ENCODE assay signal across 8 cellular contexts in the genomic region with DNA sequence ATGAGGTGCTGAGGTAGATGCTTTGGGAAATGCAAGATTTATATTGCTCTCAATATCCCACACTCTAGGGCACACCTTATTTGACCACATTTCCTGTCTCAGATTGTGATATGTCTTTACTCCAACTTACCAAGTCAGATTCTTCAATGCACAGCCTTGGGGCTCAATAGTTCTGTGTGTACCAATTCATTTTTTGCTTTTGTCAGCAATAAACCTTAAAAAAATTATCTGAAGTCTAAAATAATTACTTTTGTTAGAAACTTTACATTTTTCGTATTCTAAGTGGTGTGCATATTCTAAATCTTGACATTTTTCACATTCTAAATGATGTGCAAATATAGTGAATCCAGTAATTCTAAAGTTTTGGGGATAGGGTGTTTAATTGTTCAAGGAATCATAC.
"Had no signal": no experiment of that assay in that cellular context is flagged by ENCODE, and none has a peak within 500 bp of the region (broad histone marks: within the 10 kb centered on the region; RNA-seq: fewer than 3 reads in every experiment).

No MANE protein-coding gene starts in this region.

- DNase-seq: GDM1, GF-D8 had no signal

- FAIRE-seq: G401.6, GM12878, GM12891, GM12892, GM18507, GM19239 had no signal

- H3K4me3 ChIP-seq: GM12878 had no signal

- ATAC-seq: GM12878 had no signal
